Comparison of ENCODE assay signal across 9 cellular contexts in genomic region chr2:218168635-218169462, GRCh38. TPM values are rescaled to one million over a fixed set of nuclear protein-coding genes. Genes with fewer than 3 reads are reported as not detected.
DNase-seq lines count a peak whose midpoint lies in the region; ATAC-seq and TF ChIP-seq lines count a peak whose summit lies in the region.
"Had no signal": no experiment of that assay in that cellular context is flagged by ENCODE, and none has a peak within 500 bp of the region (broad histone marks: within the 10 kb centered on the region; RNA-seq: fewer than 3 reads in every experiment).

No MANE protein-coding gene starts in this region.

- peak; percentile 49 for TF ChIP-seq RAD21 in Ishikawa (IDR thresholded peaks at IDR 0.05; ENCODE audit: low read depth)

- peaks cover 21% of the 10 kb centered on the region for H3K4me1 Mint-ChIP-seq in T-helper 17 cell

- H3K4me3 Mint-ChIP-seq in T-helper 17 cell = no peak overlapping the region

- H3K27me3 Mint-ChIP-seq in T-helper 17 cell = peaks cover 34% of the 10 kb centered on the region

- H3K4me3 ChIP-seq in adipocyte (ENCODE audit: low read length) (no peak overlapping the region), kidney epithelial cell (ENCODE audit: low read depth, low read length) (no peak overlapping the region)

- H3K36me3 Mint-ChIP-seq in T-helper 17 cell (ENCODE audit: low read depth) = no peaks in the 10 kb centered on the region

- peak; percentile 70 for TF ChIP-seq CTCF in kidney epithelial cell (IDR thresholded peaks at IDR 0.05; ENCODE audit: insufficient read depth, low read length, poor library complexity, severe bottlenecking)

- H3K36me3 ChIP-seq in adipocyte (ENCODE audit: control insufficient read depth, insufficient read depth, low read length, severe bottlenecking) (no peaks in the 10 kb centered on the region), kidney epithelial cell (ENCODE audit: control insufficient read depth, insufficient read depth, low read length) (no peaks in the 10 kb centered on the region)

- H3K9me3 ChIP-seq in T-helper 17 cell (ENCODE audit: control insufficient read depth, low read length, poor library complexity, severe bottlenecking) (no peaks in the 10 kb centered on the region), adipocyte (ENCODE audit: control insufficient read depth, low read length) (no peaks in the 10 kb centered on the region)

- TF ChIP-seq EP300 in Ishikawa (IDR thresholded peaks at IDR 0.05; ENCODE audit: borderline replicate concordance) = no peak

- H3K27ac Mint-ChIP-seq in T-helper 17 cell = peak overlapping the region; percentile 32

- ATAC-seq in T-helper 17 cell = peak; percentile 63

- no peak overlapping the region for H3K9ac ChIP-seq in adipocyte (ENCODE audit: low read length)

- peaks cover 18% of the 10 kb centered on the region for H3K4me1 ChIP-seq in adipocyte (ENCODE audit: control insufficient read depth, insufficient read depth, low read length)

- H3K27me3 ChIP-seq in adipocyte (replicated peaks; ENCODE audit: control insufficient read depth, insufficient read depth, low read length) = peaks cover 12% of the 10 kb centered on the region
- H3K27me3 ChIP-seq in kidney epithelial cell (ENCODE audit: control insufficient read depth, insufficient read depth, low read length) = peaks cover 4% of the 10 kb centered on the region

- DNase-seq in NCI-H2029 treated with DMSO at 0.1 percent for 48 hours (lab: John Stamatoyannopoulos, UW) (peak; percentile 3), NCI-H2029 (lab: John Stamatoyannopoulos, UW) (no peak), T-helper 17 cell (peak; percentile 34 to 57 (median 38)), adipocyte (ENCODE audit: low read depth) (peak; percentile 54), kidney epithelial cell (ENCODE audit: low read depth) (no peak), T1000 (lab: John Stamatoyannopoulos, UW) (no peak)
- DNase-seq in stimulated activated CD4-positive, alpha-beta T cell treated with anti-CD3 and anti-CD28 coated beads, TNF-alpha, amount 100 ng/mL, for 4 hours (ENCODE audit: low read depth in 3 of 3) = peak; percentile 26 to 49 (median 37)

TF ChIP-seq in Ishikawa, 13 proteins besides CTCF, POLR2A, EP300 and RAD21:
- TF ChIP-seq YY1 (IDR thresholded peaks at IDR 0.05; ENCODE audit: low read depth) = no peak
- TF ChIP-seq, protein P1, sequence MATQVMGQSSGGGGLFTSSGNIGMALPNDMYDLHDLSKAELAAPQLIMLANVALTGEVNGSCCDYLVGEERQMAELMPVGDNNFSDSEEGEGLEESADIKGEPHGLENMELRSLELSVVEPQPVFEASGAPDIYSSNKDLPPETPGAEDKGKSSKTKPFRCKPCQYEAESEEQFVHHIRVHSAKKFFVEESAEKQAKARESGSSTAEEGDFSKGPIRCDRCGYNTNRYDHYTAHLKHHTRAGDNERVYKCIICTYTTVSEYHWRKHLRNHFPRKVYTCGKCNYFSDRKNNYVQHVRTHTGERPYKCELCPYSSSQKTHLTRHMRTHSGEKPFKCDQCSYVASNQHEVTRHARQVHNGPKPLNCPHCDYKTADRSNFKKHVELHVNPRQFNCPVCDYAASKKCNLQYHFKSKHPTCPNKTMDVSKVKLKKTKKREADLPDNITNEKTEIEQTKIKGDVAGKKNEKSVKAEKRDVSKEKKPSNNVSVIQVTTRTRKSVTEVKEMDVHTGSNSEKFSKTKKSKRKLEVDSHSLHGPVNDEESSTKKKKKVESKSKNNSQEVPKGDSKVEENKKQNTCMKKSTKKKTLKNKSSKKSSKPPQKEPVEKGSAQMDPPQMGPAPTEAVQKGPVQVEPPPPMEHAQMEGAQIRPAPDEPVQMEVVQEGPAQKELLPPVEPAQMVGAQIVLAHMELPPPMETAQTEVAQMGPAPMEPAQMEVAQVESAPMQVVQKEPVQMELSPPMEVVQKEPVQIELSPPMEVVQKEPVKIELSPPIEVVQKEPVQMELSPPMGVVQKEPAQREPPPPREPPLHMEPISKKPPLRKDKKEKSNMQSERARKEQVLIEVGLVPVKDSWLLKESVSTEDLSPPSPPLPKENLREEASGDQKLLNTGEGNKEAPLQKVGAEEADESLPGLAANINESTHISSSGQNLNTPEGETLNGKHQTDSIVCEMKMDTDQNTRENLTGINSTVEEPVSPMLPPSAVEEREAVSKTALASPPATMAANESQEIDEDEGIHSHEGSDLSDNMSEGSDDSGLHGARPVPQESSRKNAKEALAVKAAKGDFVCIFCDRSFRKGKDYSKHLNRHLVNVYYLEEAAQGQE (IDR thresholded peaks at IDR 0.05; ENCODE audit: low read depth) = no peak
- TF ChIP-seq FOXM1 (IDR thresholded peaks at IDR 0.05; ENCODE audit: borderline replicate concordance, low read depth) = no peak
- no peak for TF ChIP-seq TEAD4 (IDR thresholded peaks at IDR 0.05)
- TF ChIP-seq EGR1 (IDR thresholded peaks at IDR 0.05) = no peak
- no peak for TF ChIP-seq TCF12 (IDR thresholded peaks at IDR 0.05; ENCODE audit: low read depth)
- no peak for TF ChIP-seq NFIC (IDR thresholded peaks at IDR 0.05)
- no peak for TF ChIP-seq CREB1 (IDR thresholded peaks at IDR 0.05; ENCODE audit: low read depth)

RNA-seq across cellular contexts. Expression of gene CXCR1, which starts 2.1 kb away (rescaled TPM):
- total RNA-seq in T-helper 17 cell (not detected), kidney epithelial cell (not detected in 2 replicates)
- total RNA-seq: glomerular endothelial cell had no signal

RNA-seq across cellular contexts. Expression of gene CXCR2, which starts 43.0 kb away (rescaled TPM):
- total RNA-seq in T-helper 17 cell (under 1 TPM in 1 of 2 donors, not detected in 1; 0.10 TPM), kidney epithelial cell (not detected in 2 replicates)
- total RNA-seq: glomerular endothelial cell had no signal

RNA-seq across cellular contexts. Expression of gene ARPC2, which starts 48.1 kb away (rescaled TPM):
- total RNA-seq in T-helper 17 cell = 100 to 1,000 TPM; 424 to 467 TPM
- 387 and 464 TPM in 2 replicates for total RNA-seq in kidney epithelial cell

Comparison
In these comparisons a context has a peak if more than half of its experiments do, and no peak if none do; other contexts are left out.
1. DNase-seq: peak in NCI-H2029 treated with DMSO at 0.1 percent for 48 hours (single experiment), T-helper 17 cell (3 of 3), adipocyte (single experiment) and stimulated activated CD4-positive, alpha-beta T cell treated with anti-CD3 and anti-CD28 coated beads, TNF-alpha, amount 100 ng/mL, for 4 hours (3 of 3); none in NCI-H2029 (single experiment), kidney epithelial cell (single experiment) and T1000 (single experiment).